Comparison of ENCODE assay signal across 14 cellular contexts in genomic region chr4:1544861-1545275, GRCh38.
DNase-seq lines count a peak whose midpoint lies in the region; ATAC-seq and TF ChIP-seq lines count a peak whose summit lies in the region.
"Had no signal": no experiment of that assay in that cellular context is flagged by ENCODE, and none has a peak within 500 bp of the region (broad histone marks: within the 10 kb centered on the region; RNA-seq: fewer than 3 reads in every experiment).

No MANE protein-coding gene starts in this region.

- 57 to 73% (median 64%) methylated on average over 9 to 18 of the region's 18 CpGs for WGBS in heart left ventricle, 4 donors

- H3K27ac ChIP-seq in heart left ventricle (peak overlapping the region in 11 of 12 donors; percentile 4 to 78 (median 67)), uterus (peak overlapping the region; percentile 33 to 37)
- H3K27ac ChIP-seq: thoracic aorta had no signal

- ATAC-seq in heart left ventricle (no peak), left ventricle myocardium superior (no peak)
- ATAC-seq: WTC11 had no signal

- H3K4me3 ChIP-seq in heart left ventricle (peak overlapping the region in 6 of 12 donors; percentile 6 to 39 (median 24)), uterus (no peak overlapping the region)
- H3K4me3 ChIP-seq: coronary artery, thoracic aorta had no signal

- no peak overlapping the region for H3K4me3 Mint-ChIP-seq in type B pancreatic cell
- H3K4me3 Mint-ChIP-seq: memory B cell, WTC11 had no signal

- H3K9me3 ChIP-seq in heart left ventricle (no peaks in the 10 kb centered on the region), uterus (no peaks in the 10 kb centered on the region)
- H3K9me3 ChIP-seq: thoracic aorta had no signal

- TF ChIP-seq CTCF in heart left ventricle (IDR thresholded peaks at IDR 0.05) (no peak), uterus (IDR thresholded peaks at IDR 0.05) (no peak), type B pancreatic cell (conservative IDR thresholded peaks at IDR 0.05) (no peak)

- H3K36me3 Mint-ChIP-seq in type B pancreatic cell: no peaks in the 10 kb centered on the region
- H3K36me3 Mint-ChIP-seq: memory B cell, WTC11 had no signal

- TF ChIP-seq POLR2A in heart left ventricle (IDR thresholded peaks at IDR 0.05) (no peak), uterus (IDR thresholded peaks at IDR 0.05) (no peak)

- H3K27me3 ChIP-seq in heart left ventricle (peaks cover 0 to 3% (median 0%) of the 10 kb centered on the region in 9 donors), uterus (no peaks in the 10 kb centered on the region)

- no peaks in the 10 kb centered on the region for H3K36me3 ChIP-seq in heart left ventricle
- H3K36me3 ChIP-seq in uterus: no peaks in the 10 kb centered on the region
- H3K36me3 ChIP-seq: thoracic aorta had no signal

- H3K9me3 Mint-ChIP-seq in type B pancreatic cell: no peaks in the 10 kb centered on the region
- H3K9me3 Mint-ChIP-seq: memory B cell, WTC11 had no signal

- peak in 2 of 5 donors; percentile 26 to 46 for DNase-seq in heart left ventricle
- DNase-seq in cardiac septum (ENCODE audit: low spot score): no peak
- peak; percentile 51 for DNase-seq in NCI-H69 (lab: John Stamatoyannopoulos, UW)
- DNase-seq in left ventricle myocardium superior: peak; percentile 25
- no peak for DNase-seq in uterus
- no peak for DNase-seq in hypothalamus (lab: John Stamatoyannopoulos, UW)
- DNase-seq in type B pancreatic cell (ENCODE audit: extremely low spot score, unreplicated experiment): no peak
- DNase-seq in germinal center (ENCODE audit: low spot score): no peak
- DNase-seq: activated gamma-delta T cell treated with Interleukin-2 at 50 U/mL for 16 hours, foreskin fibroblast had no signal

- H3K27ac Mint-ChIP-seq in type B pancreatic cell: no peak overlapping the region
- H3K27ac Mint-ChIP-seq: memory B cell, WTC11 had no signal

- H3K4me1 Mint-ChIP-seq in type B pancreatic cell (ENCODE audit: unreplicated experiment): peaks cover 5% of the 10 kb centered on the region
- H3K4me1 Mint-ChIP-seq: memory B cell had no signal

- intact Hi-C loops in heart left ventricle (cut with DNase I): loop anchor here in 1 of 10 donors (10.0 kb wide), 1 partner anchor 80 kb away; no protein-coding TSS in a partner anchor
- intact Hi-C loops in cardiac septum (cut with DNase I): no loop called here
- intact Hi-C loops in left ventricle myocardium superior (cut with micrococcal nuclease): no loop called here
- intact Hi-C loops in uterus (cut with DNase I; ENCODE audit: low total_unique reads): no loop called here

- H3K27me3 Mint-ChIP-seq in type B pancreatic cell: peaks cover 18% of the 10 kb centered on the region

- H3K4me1 ChIP-seq in heart left ventricle (peaks cover 0 to 34% (median 12%) of the 10 kb centered on the region in 12 donors), uterus (peaks cover 0 to 4% of the 10 kb centered on the region in 2 donors)

Comparison
In these comparisons a context has a peak if more than half of its experiments do, and no peak if none do; other contexts are left out.
1. DNase-seq: peak in NCI-H69 (single experiment) and left ventricle myocardium superior (single experiment); none in cardiac septum (single experiment), uterus (0 of 2), hypothalamus (0 of 51), type B pancreatic cell (single experiment) and germinal center (single experiment).